ENCODE assay signal across 1 cellular context in the genomic region with DNA sequence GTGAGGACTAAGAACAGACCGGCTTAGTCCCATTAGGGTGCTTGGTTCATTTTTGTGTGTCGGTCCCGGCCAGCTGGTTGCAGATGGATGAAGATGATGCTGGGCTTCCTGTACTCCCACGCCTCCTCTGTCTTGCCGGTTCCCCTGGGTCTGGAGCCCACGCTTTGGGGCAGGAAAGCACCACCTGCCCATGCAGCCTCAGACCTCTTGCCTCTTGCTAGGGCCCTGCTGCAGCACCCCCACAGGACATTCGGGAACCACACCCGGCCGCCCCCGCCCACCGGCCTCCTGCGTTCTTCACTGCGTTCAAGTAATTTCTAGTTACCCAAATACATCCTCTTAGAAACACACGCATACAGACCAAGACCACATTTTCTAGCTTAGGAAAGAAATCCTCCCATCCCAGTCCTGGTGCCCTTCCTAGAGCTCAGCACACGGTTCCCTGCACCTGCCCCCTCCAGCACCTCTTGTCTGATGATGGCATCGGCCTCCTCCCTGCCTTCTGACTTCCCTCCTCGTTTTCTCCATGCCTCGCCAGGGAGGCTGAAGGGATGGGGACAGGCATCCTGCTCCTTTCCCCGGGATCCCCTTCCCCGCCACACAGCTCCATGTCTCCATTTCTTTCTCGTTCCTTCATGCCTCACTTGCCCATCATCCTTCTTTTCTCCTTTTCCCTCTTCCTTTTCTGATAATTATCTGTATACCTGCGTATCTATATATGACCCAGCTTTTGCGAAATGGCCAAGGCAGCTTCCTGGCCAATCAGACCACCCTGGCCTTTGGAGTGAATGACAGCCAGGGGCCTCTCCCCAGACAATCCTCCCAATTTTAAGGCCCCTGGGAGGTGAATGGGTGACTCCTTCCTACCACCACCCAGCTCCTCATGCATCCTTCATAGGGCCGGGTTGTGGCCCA.
TF ChIP-seq lines count a peak whose summit lies in the region.

No MANE protein-coding gene starts in this region.

TF ChIP-seq in WTC11, 78 proteins besides CTCF, POLR2A, EP300 and RAD21 (continued from another document):
- TF ChIP-seq RELA (CRISPR knock-in tag; IDR thresholded peaks at IDR 0.05; ENCODE audit: borderline replicate concordance), result no peak
- TF ChIP-seq, protein P1, sequence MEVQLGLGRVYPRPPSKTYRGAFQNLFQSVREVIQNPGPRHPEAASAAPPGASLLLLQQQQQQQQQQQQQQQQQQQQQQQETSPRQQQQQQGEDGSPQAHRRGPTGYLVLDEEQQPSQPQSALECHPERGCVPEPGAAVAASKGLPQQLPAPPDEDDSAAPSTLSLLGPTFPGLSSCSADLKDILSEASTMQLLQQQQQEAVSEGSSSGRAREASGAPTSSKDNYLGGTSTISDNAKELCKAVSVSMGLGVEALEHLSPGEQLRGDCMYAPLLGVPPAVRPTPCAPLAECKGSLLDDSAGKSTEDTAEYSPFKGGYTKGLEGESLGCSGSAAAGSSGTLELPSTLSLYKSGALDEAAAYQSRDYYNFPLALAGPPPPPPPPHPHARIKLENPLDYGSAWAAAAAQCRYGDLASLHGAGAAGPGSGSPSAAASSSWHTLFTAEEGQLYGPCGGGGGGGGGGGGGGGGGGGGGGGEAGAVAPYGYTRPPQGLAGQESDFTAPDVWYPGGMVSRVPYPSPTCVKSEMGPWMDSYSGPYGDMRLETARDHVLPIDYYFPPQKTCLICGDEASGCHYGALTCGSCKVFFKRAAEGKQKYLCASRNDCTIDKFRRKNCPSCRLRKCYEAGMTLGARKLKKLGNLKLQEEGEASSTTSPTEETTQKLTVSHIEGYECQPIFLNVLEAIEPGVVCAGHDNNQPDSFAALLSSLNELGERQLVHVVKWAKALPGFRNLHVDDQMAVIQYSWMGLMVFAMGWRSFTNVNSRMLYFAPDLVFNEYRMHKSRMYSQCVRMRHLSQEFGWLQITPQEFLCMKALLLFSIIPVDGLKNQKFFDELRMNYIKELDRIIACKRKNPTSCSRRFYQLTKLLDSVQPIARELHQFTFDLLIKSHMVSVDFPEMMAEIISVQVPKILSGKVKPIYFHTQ (CRISPR knock-in tag; IDR thresholded peaks at IDR 0.05), result no peak
- TF ChIP-seq, protein P2, sequence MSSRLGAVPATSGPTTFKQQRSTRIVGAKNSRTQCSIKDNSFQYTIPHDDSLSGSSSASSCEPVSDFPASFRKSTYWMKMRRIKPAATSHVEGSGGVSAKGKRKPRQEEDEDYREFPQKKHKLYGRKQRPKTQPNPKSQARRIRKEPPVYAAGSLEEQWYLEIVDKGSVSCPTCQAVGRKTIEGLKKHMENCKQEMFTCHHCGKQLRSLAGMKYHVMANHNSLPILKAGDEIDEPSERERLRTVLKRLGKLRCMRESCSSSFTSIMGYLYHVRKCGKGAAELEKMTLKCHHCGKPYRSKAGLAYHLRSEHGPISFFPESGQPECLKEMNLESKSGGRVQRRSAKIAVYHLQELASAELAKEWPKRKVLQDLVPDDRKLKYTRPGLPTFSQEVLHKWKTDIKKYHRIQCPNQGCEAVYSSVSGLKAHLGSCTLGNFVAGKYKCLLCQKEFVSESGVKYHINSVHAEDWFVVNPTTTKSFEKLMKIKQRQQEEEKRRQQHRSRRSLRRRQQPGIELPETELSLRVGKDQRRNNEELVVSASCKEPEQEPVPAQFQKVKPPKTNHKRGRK (CRISPR knock-in tag; IDR thresholded peaks at IDR 0.05; ENCODE audit: borderline replicate concordance), result no peak
- TF ChIP-seq, protein P3, sequence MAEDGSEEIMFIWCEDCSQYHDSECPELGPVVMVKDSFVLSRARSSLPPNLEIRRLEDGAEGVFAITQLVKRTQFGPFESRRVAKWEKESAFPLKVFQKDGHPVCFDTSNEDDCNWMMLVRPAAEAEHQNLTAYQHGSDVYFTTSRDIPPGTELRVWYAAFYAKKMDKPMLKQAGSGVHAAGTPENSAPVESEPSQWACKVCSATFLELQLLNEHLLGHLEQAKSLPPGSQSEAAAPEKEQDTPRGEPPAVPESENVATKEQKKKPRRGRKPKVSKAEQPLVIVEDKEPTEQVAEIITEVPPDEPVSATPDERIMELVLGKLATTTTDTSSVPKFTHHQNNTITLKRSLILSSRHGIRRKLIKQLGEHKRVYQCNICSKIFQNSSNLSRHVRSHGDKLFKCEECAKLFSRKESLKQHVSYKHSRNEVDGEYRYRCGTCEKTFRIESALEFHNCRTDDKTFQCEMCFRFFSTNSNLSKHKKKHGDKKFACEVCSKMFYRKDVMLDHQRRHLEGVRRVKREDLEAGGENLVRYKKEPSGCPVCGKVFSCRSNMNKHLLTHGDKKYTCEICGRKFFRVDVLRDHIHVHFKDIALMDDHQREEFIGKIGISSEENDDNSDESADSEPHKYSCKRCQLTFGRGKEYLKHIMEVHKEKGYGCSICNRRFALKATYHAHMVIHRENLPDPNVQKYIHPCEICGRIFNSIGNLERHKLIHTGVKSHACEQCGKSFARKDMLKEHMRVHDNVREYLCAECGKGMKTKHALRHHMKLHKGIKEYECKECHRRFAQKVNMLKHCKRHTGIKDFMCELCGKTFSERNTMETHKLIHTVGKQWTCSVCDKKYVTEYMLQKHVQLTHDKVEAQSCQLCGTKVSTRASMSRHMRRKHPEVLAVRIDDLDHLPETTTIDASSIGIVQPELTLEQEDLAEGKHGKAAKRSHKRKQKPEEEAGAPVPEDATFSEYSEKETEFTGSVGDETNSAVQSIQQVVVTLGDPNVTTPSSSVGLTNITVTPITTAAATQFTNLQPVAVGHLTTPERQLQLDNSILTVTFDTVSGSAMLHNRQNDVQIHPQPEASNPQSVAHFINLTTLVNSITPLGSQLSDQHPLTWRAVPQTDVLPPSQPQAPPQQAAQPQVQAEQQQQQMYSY (CRISPR knock-in tag; IDR thresholded peaks at IDR 0.05), result no peak
- TF ChIP-seq, protein P4, sequence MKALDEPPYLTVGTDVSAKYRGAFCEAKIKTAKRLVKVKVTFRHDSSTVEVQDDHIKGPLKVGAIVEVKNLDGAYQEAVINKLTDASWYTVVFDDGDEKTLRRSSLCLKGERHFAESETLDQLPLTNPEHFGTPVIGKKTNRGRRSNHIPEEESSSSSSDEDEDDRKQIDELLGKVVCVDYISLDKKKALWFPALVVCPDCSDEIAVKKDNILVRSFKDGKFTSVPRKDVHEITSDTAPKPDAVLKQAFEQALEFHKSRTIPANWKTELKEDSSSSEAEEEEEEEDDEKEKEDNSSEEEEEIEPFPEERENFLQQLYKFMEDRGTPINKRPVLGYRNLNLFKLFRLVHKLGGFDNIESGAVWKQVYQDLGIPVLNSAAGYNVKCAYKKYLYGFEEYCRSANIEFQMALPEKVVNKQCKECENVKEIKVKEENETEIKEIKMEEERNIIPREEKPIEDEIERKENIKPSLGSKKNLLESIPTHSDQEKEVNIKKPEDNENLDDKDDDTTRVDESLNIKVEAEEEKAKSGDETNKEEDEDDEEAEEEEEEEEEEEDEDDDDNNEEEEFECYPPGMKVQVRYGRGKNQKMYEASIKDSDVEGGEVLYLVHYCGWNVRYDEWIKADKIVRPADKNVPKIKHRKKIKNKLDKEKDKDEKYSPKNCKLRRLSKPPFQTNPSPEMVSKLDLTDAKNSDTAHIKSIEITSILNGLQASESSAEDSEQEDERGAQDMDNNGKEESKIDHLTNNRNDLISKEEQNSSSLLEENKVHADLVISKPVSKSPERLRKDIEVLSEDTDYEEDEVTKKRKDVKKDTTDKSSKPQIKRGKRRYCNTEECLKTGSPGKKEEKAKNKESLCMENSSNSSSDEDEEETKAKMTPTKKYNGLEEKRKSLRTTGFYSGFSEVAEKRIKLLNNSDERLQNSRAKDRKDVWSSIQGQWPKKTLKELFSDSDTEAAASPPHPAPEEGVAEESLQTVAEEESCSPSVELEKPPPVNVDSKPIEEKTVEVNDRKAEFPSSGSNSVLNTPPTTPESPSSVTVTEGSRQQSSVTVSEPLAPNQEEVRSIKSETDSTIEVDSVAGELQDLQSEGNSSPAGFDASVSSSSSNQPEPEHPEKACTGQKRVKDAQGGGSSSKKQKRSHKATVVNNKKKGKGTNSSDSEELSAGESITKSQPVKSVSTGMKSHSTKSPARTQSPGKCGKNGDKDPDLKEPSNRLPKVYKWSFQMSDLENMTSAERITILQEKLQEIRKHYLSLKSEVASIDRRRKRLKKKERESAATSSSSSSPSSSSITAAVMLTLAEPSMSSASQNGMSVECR (CRISPR knock-in tag; IDR thresholded peaks at IDR 0.05; ENCODE audit: borderline replicate concordance), result no peak
- TF ChIP-seq, protein P5, sequence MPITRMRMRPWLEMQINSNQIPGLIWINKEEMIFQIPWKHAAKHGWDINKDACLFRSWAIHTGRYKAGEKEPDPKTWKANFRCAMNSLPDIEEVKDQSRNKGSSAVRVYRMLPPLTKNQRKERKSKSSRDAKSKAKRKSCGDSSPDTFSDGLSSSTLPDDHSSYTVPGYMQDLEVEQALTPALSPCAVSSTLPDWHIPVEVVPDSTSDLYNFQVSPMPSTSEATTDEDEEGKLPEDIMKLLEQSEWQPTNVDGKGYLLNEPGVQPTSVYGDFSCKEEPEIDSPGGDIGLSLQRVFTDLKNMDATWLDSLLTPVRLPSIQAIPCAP (CRISPR knock-in tag; IDR thresholded peaks at IDR 0.05), result no peak
- TF ChIP-seq SOX15 (CRISPR knock-in tag; IDR thresholded peaks at IDR 0.05), result no peak
- TF ChIP-seq, protein P6, sequence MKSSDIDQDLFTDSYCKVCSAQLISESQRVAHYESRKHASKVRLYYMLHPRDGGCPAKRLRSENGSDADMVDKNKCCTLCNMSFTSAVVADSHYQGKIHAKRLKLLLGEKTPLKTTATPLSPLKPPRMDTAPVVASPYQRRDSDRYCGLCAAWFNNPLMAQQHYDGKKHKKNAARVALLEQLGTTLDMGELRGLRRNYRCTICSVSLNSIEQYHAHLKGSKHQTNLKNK (CRISPR knock-in tag; IDR thresholded peaks at IDR 0.05), result no peak
